30 cellular contexts compared by ENCODE assay signal in genomic region chr18:8412117-8412516, GRCh38.
"Had no signal": no experiment of that assay in that cellular context is flagged by ENCODE, and none has a peak within 500 bp of the region (broad histone marks: within the 10 kb centered on the region; RNA-seq: fewer than 3 reads in every experiment).

No MANE protein-coding gene starts in this region.

- H3K4me1 Mint-ChIP-seq: naive thymus-derived CD4-positive, alpha-beta T cell; natural killer cell; nephron; neural progenitor cell; stimulated activated memory B cell treated with anti-CD40 and anti-IgM and Interleukin-4, amounts not matched to agents 10 μg/mL and 1 μg/mL and 100 μg/mL, for 72 hours; stimulated activated naive CD8-positive, alpha-beta T cell treated with anti-CD3 and anti-CD28 coated beads, Interleukin-15, amount 100 ng/mL, for 72 hours had no signal

- H3K9me3 ChIP-seq: ovary, testis, vagina had no signal

- H3K79me2 ChIP-seq: parathyroid adenoma had no signal

- ATAC-seq: naive thymus-derived CD4-positive, alpha-beta T cell; psoas muscle; sciatic nerve; stimulated activated memory B cell treated with anti-CD40 and anti-IgM and Interleukin-4, amounts not matched to agents 10 μg/mL and 1 μg/mL and 100 μg/mL, for 72 hours; stimulated activated naive CD8-positive, alpha-beta T cell treated with anti-CD3 and anti-CD28 coated beads, Interleukin-15, amount 100 ng/mL, for 72 hours; stimulated activated naive CD8-positive, alpha-beta T cell treated with anti-CD3 and anti-CD28 coated beads, Interleukin-15, Interleukin-2, amounts not matched to agents 100 U/mL and 50 U/mL, for 24 hours had no signal

- H3K4me1 ChIP-seq: neural progenitor cell, parathyroid adenoma, psoas muscle, spleen, suprapubic skin, testis, tibial artery, transverse colon, vagina had no signal

- H3K27ac ChIP-seq: neural progenitor cell, ovary, parathyroid adenoma, psoas muscle, skin epidermis, spleen, suprapubic skin, testis, tibial artery, transverse colon, vagina had no signal

- H3K36me3 Mint-ChIP-seq: natural killer cell; stimulated activated memory B cell treated with anti-CD40 and anti-IgM and Interleukin-4, amounts not matched to agents 10 μg/mL and 1 μg/mL and 100 μg/mL, for 72 hours; type B pancreatic cell had no signal

- H3K4me3 Mint-ChIP-seq: naive thymus-derived CD4-positive, alpha-beta T cell; natural killer cell; nephron; neural progenitor cell; stimulated activated memory B cell treated with anti-CD40 and anti-IgM and Interleukin-4, amounts not matched to agents 10 μg/mL and 1 μg/mL and 100 μg/mL, for 72 hours; stimulated activated naive CD8-positive, alpha-beta T cell treated with anti-CD3 and anti-CD28 coated beads, Interleukin-15, amount 100 ng/mL, for 72 hours; type B pancreatic cell had no signal

- DNase-seq: naive thymus-derived CD4-positive, alpha-beta T cell; natural killer cell; occipital lobe; ovary; psoas muscle; right cardiac atrium; spleen; stimulated activated CD4-positive, alpha-beta T cell treated with anti-CD3 and anti-CD28 coated beads, Interleukin-12 subunit alpha, Interleukin-12 subunit beta, amount 100 ng/mL, for 4 hours; stimulated activated CD4-positive, alpha-beta T cell treated with anti-CD3 and anti-CD28 coated beads, Interleukin-1b, Interleukin-23, amount 100 ng/mL, for 48 hours; stimulated activated CD4-positive, alpha-beta T cell treated with anti-CD3 and anti-CD28 coated beads, Interleukin-4, amount 100 ng/mL, for 1 hour; stimulated activated CD4-positive, alpha-beta T cell treated with anti-CD3 and anti-CD28 coated beads, Interleukin-4, amount 100 ng/mL, for 4 hours; stimulated activated CD8-positive, alpha-beta memory T cell treated with anti-CD3 and anti-CD28 coated beads, Interleukin-4, amount 100 ng/mL, for 48 hours; stimulated activated naive CD4-positive, alpha-beta T cell; stimulated activated naive CD8-positive, alpha-beta T cell treated with anti-CD3 and anti-CD28 coated beads, Interleukin-15, amount 100 ng/mL, for 72 hours; stimulated activated naive CD8-positive, alpha-beta T cell treated with anti-CD3 and anti-CD28 coated beads, Interleukin-15, Interleukin-2, amounts not matched to agents 100 U/mL and 50 U/mL, for 24 hours; substantia nigra; testis; tibial artery; transverse colon had no signal

- H2AFZ ChIP-seq: neural progenitor cell, parathyroid adenoma had no signal

- H3K4me3 ChIP-seq: neural progenitor cell, ovary, psoas muscle, skin epidermis, smooth muscle cell, spleen, suprapubic skin, testis, tibial artery, transverse colon, vagina had no signal

- H3K27me3 ChIP-seq: neural progenitor cell, ovary, spleen, suprapubic skin, testis, tibial artery, transverse colon, vagina had no signal

- H3K27ac Mint-ChIP-seq: naive thymus-derived CD4-positive, alpha-beta T cell; natural killer cell; nephron; neural progenitor cell; progenitor cell of endocrine pancreas; stimulated activated memory B cell treated with anti-CD40 and anti-IgM and Interleukin-4, amounts not matched to agents 10 μg/mL and 1 μg/mL and 100 μg/mL, for 72 hours; stimulated activated naive CD8-positive, alpha-beta T cell treated with anti-CD3 and anti-CD28 coated beads, Interleukin-15, amount 100 ng/mL, for 72 hours; type B pancreatic cell had no signal

- H3K4me2 ChIP-seq: neural progenitor cell, smooth muscle cell had no signal

- H3K36me3 ChIP-seq: neural progenitor cell, ovary, transverse colon, vagina had no signal
